Comparison of ENCODE assay signal across 14 cellular contexts in genomic region chr1:156474966-156475365, GRCh38. TPM values are rescaled to one million over a fixed set of nuclear protein-coding genes. Genes with fewer than 3 reads are reported as not detected.
DNase-seq lines count a peak whose midpoint lies in the region; ATAC-seq, FAIRE-seq and TF ChIP-seq lines count a peak whose summit lies in the region.
"Had no signal": no experiment of that assay in that cellular context is flagged by ENCODE, and none has a peak within 500 bp of the region (broad histone marks: within the 10 kb centered on the region; RNA-seq: fewer than 3 reads in every experiment).

No MANE protein-coding gene starts in this region.

- H3K4me1 ChIP-seq in GM23248 (ENCODE audit: insufficient read depth): peaks cover 31% of the 10 kb centered on the region
- peaks cover 13 to 54% of the 10 kb centered on the region in 2 donors for H3K4me1 ChIP-seq in adrenal gland (replicated peaks in 1 of 2)
- H3K4me1 ChIP-seq in mesenchymal stem cell (ENCODE audit: control insufficient read depth, insufficient read depth, low read depth, low read length): peaks cover 15% of the 10 kb centered on the region
- peaks cover 6 to 44% (median 36%) of the 10 kb centered on the region in 5 donors for H3K4me1 ChIP-seq in subcutaneous abdominal adipose tissue (ENCODE audit: control insufficient read depth in 5 of 5, insufficient read depth in 5 of 5, low read length in 5 of 5)

- H2AFZ ChIP-seq in GM23248: no peak overlapping the region
- H2AFZ ChIP-seq in mesenchymal stem cell (ENCODE audit: low read depth, low read length): no peak overlapping the region

- H3K79me2 ChIP-seq in GM23248 (ENCODE audit: insufficient read depth): peaks cover 85% of the 10 kb centered on the region

- no peaks in the 10 kb centered on the region for H4K20me1 ChIP-seq in GM23248 (ENCODE audit: insufficient read depth)

- peaks cover 46% of the 10 kb centered on the region for H3F3A ChIP-seq in GM23248 (ENCODE audit: insufficient read depth)

- intact Hi-C loops in adrenal gland (cut with DNase I): no loop called here

- H3K9ac ChIP-seq in GM23248: no peak overlapping the region
- H3K9ac ChIP-seq in mesenchymal stem cell (ENCODE audit: low read length): peak overlapping the region; percentile 84
- H3K9ac ChIP-seq in subcutaneous abdominal adipose tissue (ENCODE audit: low read length in 5 of 5): no peak overlapping the region

- H3K4me2 ChIP-seq in GM23248 (ENCODE audit: unreplicated experiment): no peak overlapping the region
- H3K4me2 ChIP-seq in mesenchymal stem cell (ENCODE audit: low read length, poor library complexity, severe bottlenecking): no peak overlapping the region

- no peak for ATAC-seq in GM18502 (IDR thresholded peaks at IDR 0.05; ENCODE audit: poor library complexity, unreplicated experiment)
- ATAC-seq: activated CD8-positive, alpha-beta memory T cell treated with anti-CD3 and anti-CD28 coated beads, Interleukin-2, amount 10 ng/mL, durations not matched to agents 7 days and 5 days had no signal

- peak overlapping the region; percentile 87 for H3K27ac ChIP-seq in GM23248
- H3K27ac ChIP-seq in adrenal gland: peak overlapping the region in 3 of 5 donors; percentile 62 to 92 (median 88)
- no peak overlapping the region for H3K27ac ChIP-seq in mesenchymal stem cell (ENCODE audit: low read length, poor library complexity, severe bottlenecking)
- peak overlapping the region; percentile 23 for H3K27ac ChIP-seq in subcutaneous abdominal adipose tissue (ENCODE audit: low read depth, low read length)

- DNase-seq in GM23248 (no peak), adrenal gland (no peak), mesenchymal stem cell (no peak), GM19239 (ENCODE audit: insufficient read length, low spot score) (no peak), middle frontal gyrus (ENCODE audit: extremely low spot score, low spot score) (no peak), GM13976 (ENCODE audit: low spot score) (no peak)
- DNase-seq: activated CD8-positive, alpha-beta memory T cell treated with anti-CD3 and anti-CD28 coated beads, Interleukin-2, amount 10 ng/mL, durations not matched to agents 7 days and 5 days; MV-4-11; NCI-H2107; RPMI8226 had no signal

- no peak overlapping the region for H2BK120ac ChIP-seq in mesenchymal stem cell (ENCODE audit: low read depth, low read length)

- peaks cover 51% of the 10 kb centered on the region for H3K79me1 ChIP-seq in mesenchymal stem cell (replicated peaks; ENCODE audit: low read length, poor library complexity, severe bottlenecking)

- H3K18ac ChIP-seq in mesenchymal stem cell (ENCODE audit: low read depth in 1 of 2, low read length in 2 of 2): no peak overlapping the region

- no peak overlapping the region for H2BK12ac ChIP-seq in mesenchymal stem cell (ENCODE audit: low read length in 2 of 2)

- H2BK15ac ChIP-seq in mesenchymal stem cell (ENCODE audit: low read depth, poor library complexity, severe bottlenecking): no peak overlapping the region

- no peak overlapping the region for H2AK5ac ChIP-seq in mesenchymal stem cell (ENCODE audit: low read length, severe bottlenecking)

- WGBS in GM23248 (ENCODE audit: low coverage in 1 of 2, low lambda C conversion rate in 2 of 2, missing lambda C conversion rate in 2 of 2), 2 experiments: 97 to 99% methylated on average over 7 of the region's 7 CpGs
- 88 to 92% (median 90%) methylated on average over 7 of the region's 7 CpGs; no CpG with 5 or more reads in 1 of the 4 donors for WGBS in adrenal gland, 4 donors
- 96% methylated on average over 7 of the region's 7 CpGs for WGBS in mesenchymal stem cell

- H2BK5ac ChIP-seq in mesenchymal stem cell (ENCODE audit: low read depth, low read length, poor library complexity, severe bottlenecking): no peak overlapping the region

- no peak overlapping the region for H3K4ac ChIP-seq in mesenchymal stem cell (ENCODE audit: low read depth in 1 of 2, low read length in 2 of 2)

- H4K91ac ChIP-seq in mesenchymal stem cell (ENCODE audit: low read length): no peak overlapping the region

- H3K4me3 ChIP-seq in GM23248 (no peak overlapping the region), adrenal gland (no peak overlapping the region), mesenchymal stem cell (ENCODE audit: insufficient read depth in 1 of 2, low read depth in 1 of 2, low read length in 2 of 2) (no peak overlapping the region), subcutaneous abdominal adipose tissue (ENCODE audit: low read depth in 1 of 5, low read length in 5 of 5) (no peak overlapping the region)
- H3K4me3 ChIP-seq: mucosa of descending colon had no signal

- no peaks in the 10 kb centered on the region for H3K9me3 ChIP-seq in GM23248 (ENCODE audit: low read depth)
- no peaks in the 10 kb centered on the region for H3K9me3 ChIP-seq in adrenal gland (replicated peaks in 1 of 3)
- H3K9me3 ChIP-seq in mesenchymal stem cell (ENCODE audit: control insufficient read depth, low read length): no peaks in the 10 kb centered on the region
- no peaks in the 10 kb centered on the region for H3K9me3 ChIP-seq in subcutaneous abdominal adipose tissue (ENCODE audit: control insufficient read depth in 5 of 5, low read length in 5 of 5)
- H3K9me3 ChIP-seq: mucosa of descending colon had no signal

- no peaks in the 10 kb centered on the region for H3K9me2 ChIP-seq in GM23248 (ENCODE audit: insufficient read depth)

- no peak for FAIRE-seq in GM19239 (lab: Jason Lieb, UNC)
- FAIRE-seq: keratinocyte had no signal

- peak overlapping the region; percentile 24 for H4K8ac ChIP-seq in mesenchymal stem cell (ENCODE audit: low read length)

- H3K36me3 ChIP-seq in GM23248 (ENCODE audit: low read depth) (peaks cover 59% of the 10 kb centered on the region), adrenal gland (replicated peaks in 1 of 2) (peaks cover 0 to 100% of the 10 kb centered on the region in 2 donors), mesenchymal stem cell (ENCODE audit: control insufficient read depth in 1 of 2, insufficient read depth in 2 of 2, low read depth in 1 of 2, low read length in 2 of 2) (peaks cover 81 to 89% of the 10 kb centered on the region in 2 experiments), subcutaneous abdominal adipose tissue (ENCODE audit: control insufficient read depth in 5 of 5, insufficient read depth in 5 of 5, low read length in 5 of 5) (peaks cover 3 to 97% (median 87%) of the 10 kb centered on the region in 5 donors)

- no peak overlapping the region for H3K23ac ChIP-seq in mesenchymal stem cell (ENCODE audit: low read length in 2 of 2)

- H3K27me3 ChIP-seq in GM23248 (replicated peaks; ENCODE audit: insufficient read depth): no peaks in the 10 kb centered on the region
- H3K27me3 ChIP-seq in adrenal gland: no peaks in the 10 kb centered on the region
- no peaks in the 10 kb centered on the region for H3K27me3 ChIP-seq in mesenchymal stem cell (ENCODE audit: control insufficient read depth in 1 of 2, insufficient read depth in 1 of 2, low read length in 2 of 2)
- H3K27me3 ChIP-seq in subcutaneous abdominal adipose tissue (ENCODE audit: control insufficient read depth in 5 of 5, insufficient read depth in 4 of 5, low read length in 5 of 5): no peaks in the 10 kb centered on the region

- in situ Hi-C loops in GM23248 (cut with MboI) (no loop called here), GM13976 (cut with MboI; ENCODE audit: low sequenced_read_pairs, unreplicated experiment) (no loop called here)

- TF ChIP-seq POLR2A in adrenal gland (IDR thresholded peaks at IDR 0.05): no peak

- no peak overlapping the region for H3K14ac ChIP-seq in mesenchymal stem cell (ENCODE audit: low read length in 2 of 2)

- TF ChIP-seq CTCF in adrenal gland (IDR thresholded peaks at IDR 0.05) (no peak), GM13976 (IDR thresholded peaks at IDR 0.05; ENCODE audit: borderline replicate concordance, control extremely low read depth, extremely low read depth, insufficient read depth, missing control alignments) (no peak)

RNA-seq across cellular contexts. Expression of gene MEF2D, which starts 25.6 kb away (rescaled TPM):
- 22.3 and 23.6 TPM in 2 replicates for total RNA-seq in GM23248 (2014; rRNA removed; shearing (Covaris generic))
- polyA plus RNA-seq in GM23248 (2016; fragmentation: Nextera tagmentation; extraction: Ambion mirVana): 32.1 and 34.1 TPM in 2 replicates
- 10 to 100 TPM; 28.1 to 89.9 (median 74.6) TPM for total RNA-seq in adrenal gland
- polyA plus RNA-seq in adrenal gland: 10 to 100 TPM; 29.1 to 37.4 (median 35.3) TPM
- 38.6 TPM for polyA plus RNA-seq in mesenchymal stem cell (2013, experiment 1 of 2)
- polyA plus RNA-seq in mesenchymal stem cell (2013, experiment 2 of 2): 34.2 TPM
